Comparison of ENCODE assay signal across 9 cellular contexts in the genomic region with DNA sequence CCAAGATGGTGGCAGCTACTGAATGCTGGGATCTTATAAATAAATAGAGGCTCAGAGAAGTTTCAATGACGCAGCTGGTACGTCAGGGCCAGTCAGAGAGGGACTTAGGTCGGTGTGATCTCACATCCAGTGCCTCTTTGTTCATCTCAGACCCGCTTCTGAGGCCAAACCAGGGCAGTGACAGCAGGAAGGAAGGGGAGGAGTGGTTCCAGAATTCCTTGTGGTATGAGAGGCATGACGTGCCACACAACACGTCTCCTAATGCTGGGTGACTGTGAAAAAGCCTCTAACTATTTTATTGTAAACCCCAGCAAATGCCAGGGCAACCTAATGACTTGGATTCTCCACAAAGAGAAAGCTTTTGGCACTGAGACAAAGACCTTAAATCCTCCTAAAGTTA.
DNase-seq lines count a peak whose midpoint lies in the region; ATAC-seq, FAIRE-seq and TF ChIP-seq lines count a peak whose summit lies in the region.
"Had no signal": no experiment of that assay in that cellular context is flagged by ENCODE, and none has a peak within 500 bp of the region (broad histone marks: within the 10 kb centered on the region; RNA-seq: fewer than 3 reads in every experiment).

No MANE protein-coding gene starts in this region.

- no peaks in the 10 kb centered on the region for H3K9me3 Mint-ChIP-seq in stimulated activated naive CD8-positive, alpha-beta T cell treated with anti-CD3 and anti-CD28 coated beads, Interleukin-15, Interleukin-2, amounts not matched to agents 100 ng/mL and 50 ng/mL, for 24 hours
- H3K9me3 Mint-ChIP-seq in Caco-2 (ENCODE audit: unreplicated experiment): no peaks in the 10 kb centered on the region
- H3K9me3 Mint-ChIP-seq: memory B cell had no signal

- no peak for ATAC-seq in activated CD4-positive, CD25-positive, alpha-beta regulatory T cell treated with anti-CD3 and anti-CD28 coated beads, Interleukin-2, amount 50 U/mL, for 24 hours

- TF ChIP-seq CTCF in kidney (IDR thresholded peaks at IDR 0.05; ENCODE audit: borderline replicate concordance, extremely low read depth, insufficient read depth): no peak
- TF ChIP-seq CTCF in Caco-2 (IDR thresholded peaks at IDR 0.05; ENCODE audit: insufficient read depth in 1 of 2, low read depth in 1 of 2, low read length in 1 of 2, severe bottlenecking in 1 of 2, unreplicated experiment in 1 of 2): no peak

- H3K27me3 Mint-ChIP-seq in stimulated activated naive CD8-positive, alpha-beta T cell treated with anti-CD3 and anti-CD28 coated beads, Interleukin-15, Interleukin-2, amounts not matched to agents 100 ng/mL and 50 ng/mL, for 24 hours: no peaks in the 10 kb centered on the region
- H3K27me3 Mint-ChIP-seq in Caco-2 (ENCODE audit: insufficient read depth, unreplicated experiment): no peaks in the 10 kb centered on the region
- H3K27me3 Mint-ChIP-seq: memory B cell had no signal

- H3K4me1 Mint-ChIP-seq in stimulated activated naive CD8-positive, alpha-beta T cell treated with anti-CD3 and anti-CD28 coated beads, Interleukin-15, Interleukin-2, amounts not matched to agents 100 ng/mL and 50 ng/mL, for 24 hours (ENCODE audit: low read depth): peaks cover 37% of the 10 kb centered on the region
- H3K4me1 Mint-ChIP-seq in Caco-2 (ENCODE audit: low read depth, unreplicated experiment): no peaks in the 10 kb centered on the region

- no peaks in the 10 kb centered on the region for H3K36me3 Mint-ChIP-seq in stimulated activated naive CD8-positive, alpha-beta T cell treated with anti-CD3 and anti-CD28 coated beads, Interleukin-15, Interleukin-2, amounts not matched to agents 100 ng/mL and 50 ng/mL, for 24 hours (ENCODE audit: low read depth)
- H3K36me3 Mint-ChIP-seq in Caco-2 (ENCODE audit: insufficient read depth, unreplicated experiment): no peaks in the 10 kb centered on the region
- H3K36me3 Mint-ChIP-seq: memory B cell had no signal

- H3K27me3 ChIP-seq in Caco-2 (replicated peaks; ENCODE audit: control insufficient read depth, insufficient read depth, low read length): 0 out of 2 replicates have a peak, but pooled peaks cover 2% of the 10 kb centered on the region

- no peaks in the 10 kb centered on the region for H3K9me3 ChIP-seq in kidney (ENCODE audit: control insufficient read depth in 1 of 2, low read length in 2 of 2)
- H3K9me3 ChIP-seq in Caco-2: no peaks in the 10 kb centered on the region

- H3K4me3 Mint-ChIP-seq in stimulated activated naive CD8-positive, alpha-beta T cell treated with anti-CD3 and anti-CD28 coated beads, Interleukin-15, Interleukin-2, amounts not matched to agents 100 ng/mL and 50 ng/mL, for 24 hours: no peak overlapping the region
- H3K4me3 Mint-ChIP-seq in Caco-2 (ENCODE audit: unreplicated experiment): no peak overlapping the region
- H3K4me3 Mint-ChIP-seq: memory B cell had no signal

- no peak overlapping the region for H3K9ac ChIP-seq in kidney (ENCODE audit: low read length in 2 of 2)

- intact Hi-C loops in kidney (cut with DNase I): no loop called here
- intact Hi-C loops in Caco-2 (cut with micrococcal nuclease; ENCODE audit: unreplicated experiment): loop anchor here (10.0 kb wide), 1 partner anchor 765 kb away; no protein-coding TSS in a partner anchor

- H3K4me1 ChIP-seq in kidney (ENCODE audit: control insufficient read depth in 1 of 2, insufficient read depth in 1 of 2, low read depth in 1 of 2, low read length in 2 of 2): peaks cover 7 to 14% of the 10 kb centered on the region in 2 donors
- H3K4me1 ChIP-seq in Caco-2: no peaks in the 10 kb centered on the region

- CTCF ChIA-PET in Caco-2 (lab: Charles Lee): no interaction called here

- POLR2A ChIA-PET in Caco-2 (lab: Charles Lee): no interaction called here

- BruUV-seq in Caco-2 (replicated peaks; lab: Mats Ljungman, UMichigan): no TSS peak

- H3K27ac ChIP-seq in angular gyrus (ENCODE audit: low read depth, low read length): peak overlapping the region; percentile 16
- H3K27ac ChIP-seq in kidney (ENCODE audit: low read depth in 2 of 2, low read length in 2 of 2): peak overlapping the region; percentile 47 to 86

- no peak overlapping the region for H3K4me3 ChIP-seq in kidney (ENCODE audit: low read length in 2 of 2)
- no peak overlapping the region for H3K4me3 ChIP-seq in Caco-2 (ENCODE audit: low read depth, low read length)

- FAIRE-seq in kidney (lab: Jason Lieb, UNC): no peak

- peak overlapping the region; percentile 7 for H3K27ac Mint-ChIP-seq in stimulated activated naive CD8-positive, alpha-beta T cell treated with anti-CD3 and anti-CD28 coated beads, Interleukin-15, Interleukin-2, amounts not matched to agents 100 ng/mL and 50 ng/mL, for 24 hours
- H3K27ac Mint-ChIP-seq in Caco-2 (ENCODE audit: unreplicated experiment): no peak overlapping the region

- DNase-seq in Kasumi-1 (lab: John Stamatoyannopoulos, UW) (peak; percentile 65 to 78), kidney (peak; percentile 73), HuH-7.5 (ENCODE audit: low spot score) (no peak), Caco-2 (no peak), NCI-H2081 (lab: John Stamatoyannopoulos, UW) (no peak)

- H3K36me3 ChIP-seq in kidney (ENCODE audit: control insufficient read depth in 1 of 2, insufficient read depth in 2 of 2, low read length in 2 of 2) (no peaks in the 10 kb centered on the region), Caco-2 (ENCODE audit: control insufficient read depth, insufficient read depth, low read length) (no peaks in the 10 kb centered on the region)

Comparison
In these comparisons a context has a peak if more than half of its experiments do, and no peak if none do; other contexts are left out.
1. DNase-seq: peak in Kasumi-1 (2 of 2) and kidney (single experiment); none in HuH-7.5 (single experiment), Caco-2 (0 of 2) and NCI-H2081 (0 of 2).